In the genomic region with DNA sequence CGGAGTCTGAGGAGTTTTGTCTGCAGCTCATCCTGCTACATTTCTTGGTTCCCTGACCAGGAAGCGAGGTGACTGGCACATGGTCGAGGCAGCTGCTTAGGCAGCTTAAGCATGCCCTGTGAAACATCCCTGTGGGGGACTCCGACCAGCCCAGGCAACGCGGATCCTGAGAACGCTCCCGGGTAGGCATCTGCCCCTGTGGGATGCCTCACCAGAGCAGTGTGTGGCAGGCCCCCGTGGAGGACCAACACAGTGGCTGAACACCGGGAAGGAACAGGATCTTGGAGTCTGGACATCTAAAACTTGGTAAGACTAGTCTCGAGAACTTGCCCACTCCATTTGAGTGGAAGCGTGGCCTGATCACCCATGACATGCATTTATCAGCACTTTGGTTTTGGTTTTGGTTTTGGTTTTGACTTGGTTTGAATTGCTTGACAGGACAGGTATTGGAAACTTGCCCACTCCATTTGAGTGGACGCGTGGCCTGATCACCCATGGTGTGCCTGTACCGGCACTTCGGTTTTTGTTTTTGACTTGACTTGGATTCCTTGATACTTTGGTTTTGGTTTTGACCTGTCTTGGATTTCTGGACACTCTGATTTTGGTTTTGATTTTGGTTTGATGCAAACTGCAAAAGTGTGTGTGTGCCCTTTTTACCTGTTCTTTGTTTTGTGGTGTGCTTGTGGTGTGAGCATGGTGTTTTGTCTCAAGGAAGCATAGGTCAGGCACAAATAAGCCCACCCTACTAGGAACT, we compare ENCODE assay signal across 16 cellular contexts. TPM values are rescaled to one million over a fixed set of nuclear protein-coding genes. Genes with fewer than 3 reads are reported as not detected.
A peak's percentile ranks its signal among the peaks of the same experiment; 100 is the strongest.
DNase-seq lines count a peak whose midpoint lies in the region; ATAC-seq, FAIRE-seq and TF ChIP-seq lines count a peak whose summit lies in the region.
"Had no signal": no experiment of that assay in that cellular context is flagged by ENCODE, and none has a peak within 500 bp of the region (broad histone marks: within the 10 kb centered on the region; RNA-seq: fewer than 3 reads in every experiment).

No MANE protein-coding gene starts in this region.

- H3K9ac ChIP-seq in OCI-LY3 (ENCODE audit: low read length) = no peak overlapping the region

- intact Hi-C loops in thyroid gland (cut with DNase I) = loop anchor here (10.0 kb wide), 1 partner anchor 347 kb away; a partner anchor contains a TSS
- intact Hi-C loops in left ventricle myocardium inferior (cut with micrococcal nuclease) = no loop called here

- 87 to 91% methylated on average over 10 to 14 of the region's 16 CpGs for WGBS in thyroid gland, 2 donors

- no peak overlapping the region for H3K27ac ChIP-seq in OCI-LY3 (ENCODE audit: low read length)
- no peak overlapping the region for H3K27ac ChIP-seq in thyroid gland
- H3K27ac ChIP-seq in left ventricle myocardium inferior (replicated peaks) = no peak overlapping the region
- H3K27ac ChIP-seq: right atrium auricular region, SJSA1, tibial nerve had no signal

- TF ChIP-seq CTCF in OCI-LY3 (IDR thresholded peaks at IDR 0.05; ENCODE audit: low read depth, low read length) (no peak), thyroid gland (IDR thresholded peaks at IDR 0.05) (no peak), left ventricle myocardium inferior (IDR thresholded peaks at IDR 0.05; ENCODE audit: borderline replicate concordance) (no peak)

- H3K4me1 ChIP-seq in OCI-LY3 (ENCODE audit: low read length) = peaks cover 11% of the 10 kb centered on the region
- no peaks in the 10 kb centered on the region for H3K4me1 ChIP-seq in thyroid gland
- H3K4me1 ChIP-seq in left ventricle myocardium inferior = no peaks in the 10 kb centered on the region
- H3K4me1 ChIP-seq: right atrium auricular region, SJSA1, tibial nerve had no signal

- H4K20me1 ChIP-seq in OCI-LY3 (ENCODE audit: insufficient read depth, low read length) = no peaks in the 10 kb centered on the region

- no peak overlapping the region; the same call in 1 of the 2 replicates for H2AFZ ChIP-seq in OCI-LY3 (ENCODE audit: low read depth, low read length)

- no peaks in the 10 kb centered on the region for H3K36me3 ChIP-seq in OCI-LY3 (replicated peaks; ENCODE audit: low read depth, low read length)
- no peaks in the 10 kb centered on the region for H3K36me3 ChIP-seq in thyroid gland
- no peaks in the 10 kb centered on the region for H3K36me3 ChIP-seq in left ventricle myocardium inferior
- H3K36me3 ChIP-seq: right atrium auricular region, SJSA1, tibial nerve had no signal

- TF ChIP-seq POLR2A in thyroid gland (IDR thresholded peaks at IDR 0.05) = no peak

- FAIRE-seq in urothelium cell line (lab: Jason Lieb, UNC) = no peak

- H3K9me3 Mint-ChIP-seq in stimulated activated naive CD8-positive, alpha-beta T cell treated with anti-CD3 and anti-CD28 coated beads, Interleukin-15, Interleukin-2, amounts not matched to agents 100 ng/mL and 50 ng/mL, for 24 hours = no peaks in the 10 kb centered on the region
- no peaks in the 10 kb centered on the region for H3K9me3 Mint-ChIP-seq in immature natural killer cell
- H3K9me3 Mint-ChIP-seq: activated naive CD4-positive, alpha-beta T cell treated with anti-CD3 and anti-CD28 coated beads, Interleukin-2, amount 50 U/mL, for 72 hours had no signal

- H3K4me3 Mint-ChIP-seq in stimulated activated naive CD8-positive, alpha-beta T cell treated with anti-CD3 and anti-CD28 coated beads, Interleukin-15, Interleukin-2, amounts not matched to agents 100 ng/mL and 50 ng/mL, for 24 hours = peak overlapping the region; percentile 35
- H3K4me3 Mint-ChIP-seq in immature natural killer cell = peak overlapping the region; percentile 69 to 81 (median 80)

- H3K4me3 ChIP-seq in OCI-LY3 (ENCODE audit: low read length) (0 out of 2 replicates have a peak overlapping the region, but pooled peaks have one; percentile 1), thyroid gland (replicated peaks in 1 of 3) (no peak overlapping the region), left ventricle myocardium inferior (no peak overlapping the region)
- H3K4me3 ChIP-seq: right atrium auricular region, SJSA1, tibial nerve had no signal

- H3K36me3 Mint-ChIP-seq in stimulated activated naive CD8-positive, alpha-beta T cell treated with anti-CD3 and anti-CD28 coated beads, Interleukin-15, Interleukin-2, amounts not matched to agents 100 ng/mL and 50 ng/mL, for 24 hours (ENCODE audit: low read depth) = no peaks in the 10 kb centered on the region
- no peaks in the 10 kb centered on the region for H3K36me3 Mint-ChIP-seq in immature natural killer cell
- H3K36me3 Mint-ChIP-seq: activated naive CD4-positive, alpha-beta T cell treated with anti-CD3 and anti-CD28 coated beads, Interleukin-2, amount 50 U/mL, for 72 hours had no signal

- H3K27me3 ChIP-seq in OCI-LY3 (ENCODE audit: low read depth, low read length) = peaks cover 6% of the 10 kb centered on the region; the same call in 1 of the 2 replicates
- H3K27me3 ChIP-seq in thyroid gland = no peaks in the 10 kb centered on the region
- peaks cover 20% of the 10 kb centered on the region for H3K27me3 ChIP-seq in left ventricle myocardium inferior (ENCODE audit: low read depth)
- H3K27me3 ChIP-seq: right atrium auricular region, SJSA1, tibial nerve had no signal

- H3K27ac Mint-ChIP-seq in stimulated activated naive CD8-positive, alpha-beta T cell treated with anti-CD3 and anti-CD28 coated beads, Interleukin-15, Interleukin-2, amounts not matched to agents 100 ng/mL and 50 ng/mL, for 24 hours = peak overlapping the region; percentile 42
- H3K27ac Mint-ChIP-seq in immature natural killer cell = peak overlapping the region; percentile 73 to 96 (median 84)

- no peak for DNase-seq in stimulated activated naive CD8-positive, alpha-beta T cell treated with anti-CD3 and anti-CD28 coated beads, Interleukin-15, Interleukin-2, amounts not matched to agents 100 U/mL and 50 U/mL, for 24 hours
- DNase-seq in immature natural killer cell (peak; percentile 43 to 47 (median 47)), thyroid gland (peak; percentile 20 to 48), urothelium cell line (ENCODE audit: low spot score) (no peak), left ventricle myocardium inferior (no peak)
- DNase-seq: effector CD8-positive, alpha-beta T cell; H7; left colon; nucleus accumbens had no signal

- H3K9me3 ChIP-seq in OCI-LY3 (ENCODE audit: insufficient read depth, low read length) = no peaks in the 10 kb centered on the region
- no peaks in the 10 kb centered on the region for H3K9me3 ChIP-seq in thyroid gland
- H3K9me3 ChIP-seq in left ventricle myocardium inferior (replicated peaks) = no peaks in the 10 kb centered on the region
- H3K9me3 ChIP-seq: right atrium auricular region, SJSA1, tibial nerve had no signal

- H3K27me3 Mint-ChIP-seq in stimulated activated naive CD8-positive, alpha-beta T cell treated with anti-CD3 and anti-CD28 coated beads, Interleukin-15, Interleukin-2, amounts not matched to agents 100 ng/mL and 50 ng/mL, for 24 hours = no peaks in the 10 kb centered on the region
- H3K27me3 Mint-ChIP-seq in immature natural killer cell (ENCODE audit: low read depth in 3 of 3) = peaks cover 1 to 4% (median 2%) of the 10 kb centered on the region in 3 donors

- peak overlapping the region; percentile 36 for H3K4me2 ChIP-seq in OCI-LY3 (ENCODE audit: low read length)

- no peak for ATAC-seq in stimulated activated naive CD8-positive, alpha-beta T cell treated with anti-CD3 and anti-CD28 coated beads, Interleukin-15, Interleukin-2, amounts not matched to agents 100 U/mL and 50 U/mL, for 24 hours
- ATAC-seq in GM18519 (IDR thresholded peaks at IDR 0.05; ENCODE audit: low FRiP score, unreplicated experiment) = no peak
- ATAC-seq: activated naive CD4-positive, alpha-beta T cell treated with anti-CD3 and anti-CD28 coated beads, Interleukin-2, amount 50 U/mL, for 72 hours; left colon had no signal

- H3K4me1 Mint-ChIP-seq in stimulated activated naive CD8-positive, alpha-beta T cell treated with anti-CD3 and anti-CD28 coated beads, Interleukin-15, Interleukin-2, amounts not matched to agents 100 ng/mL and 50 ng/mL, for 24 hours (ENCODE audit: low read depth) = peaks cover 10% of the 10 kb centered on the region
- peaks cover 54 to 68% of the 10 kb centered on the region in 2 donors for H3K4me1 Mint-ChIP-seq in immature natural killer cell

- H3K79me2 ChIP-seq in OCI-LY3 (ENCODE audit: low read length) = no peaks in the 10 kb centered on the region

RNA-seq across cellular contexts. Expression of a gene that starts 12.2 kb away (rescaled TPM):
- polyA plus RNA-seq in immature natural killer cell = 1 to 10 TPM in 1 of 3 donors, under 1 TPM in 2; 0.39 to 1.4 (median 1.00) TPM
- total RNA-seq in thyroid gland (1 to 10 TPM in 1 of 4 donors, under 1 TPM in 2, not detected in 1; 0.11 to 2.4 (median 0.40) TPM), left ventricle myocardium inferior (0.19 TPM)

Comparison
In these comparisons a context has a peak if more than half of its experiments do, and no peak if none do; other contexts are left out.
1. DNase-seq: peak in immature natural killer cell (3 of 3) and thyroid gland (2 of 2); none in stimulated activated naive CD8-positive, alpha-beta T cell treated with anti-CD3 and anti-CD28 coated beads, Interleukin-15, Interleukin-2, amounts not matched to agents 100 U/mL and 50 U/mL, for 24 hours (single experiment), urothelium cell line (single experiment) and left ventricle myocardium inferior (single experiment).